8 cellular contexts compared by ENCODE assay signal in the genomic region with DNA sequence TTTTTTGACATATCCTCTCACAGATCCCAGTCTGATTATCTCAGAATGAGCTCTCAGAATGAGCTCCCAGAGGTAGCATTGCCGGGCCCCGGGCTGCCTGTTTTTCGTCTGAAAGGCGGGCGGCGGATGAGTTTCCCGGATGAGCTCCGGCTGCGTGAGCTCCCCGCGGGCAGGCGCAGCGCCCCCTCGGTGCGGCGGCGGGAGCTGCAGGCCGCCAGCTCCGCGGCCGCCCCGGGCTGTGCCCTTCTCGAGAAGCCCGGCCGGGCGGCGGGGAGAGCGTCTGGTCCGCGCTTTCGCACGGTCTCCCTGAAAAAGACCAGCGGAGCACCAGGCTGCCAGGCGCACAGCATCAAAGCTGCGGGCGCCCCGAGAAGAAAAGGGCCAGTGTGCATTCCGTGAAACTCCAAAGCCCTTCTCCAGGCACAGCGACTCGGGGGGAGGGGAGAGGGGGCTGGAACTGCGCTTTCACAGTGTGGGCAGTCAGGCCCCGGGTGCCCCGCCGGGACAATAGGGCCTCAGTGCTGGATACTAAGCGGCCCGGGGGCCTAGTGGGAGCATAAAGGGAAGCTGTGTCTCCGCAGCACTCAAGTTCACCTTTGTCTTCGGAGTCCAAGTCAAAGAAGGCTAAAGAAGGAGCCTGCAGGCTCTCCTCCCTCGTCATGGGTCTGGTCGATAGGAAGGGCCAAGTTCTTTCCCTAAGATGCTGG. TPM values are rescaled to one million over a fixed set of nuclear protein-coding genes. Genes with fewer than 3 reads are reported as not detected.
DNase-seq lines count a peak whose midpoint lies in the region; ATAC-seq and TF ChIP-seq lines count a peak whose summit lies in the region.

No MANE protein-coding gene starts in this region.

- DNase-seq in NCI-H1105 (lab: John Stamatoyannopoulos, UW) (peak; percentile 62), ascending aorta (ENCODE audit: low spot score in 2 of 2) (peak in 1 of 2 donors; percentile 87), hepatocyte (ENCODE audit: low spot score) (peak; percentile 92), retina (peak; percentile 96), aorta (peak; percentile 88 to 94)
- DNase-seq in T-helper 2 cell treated with Interferon-gamma antibody and Interleukin-4, amounts not matched to agents 5 μg/mL and 100 μg/mL, for 36 hours (ENCODE audit: low spot score) = peak; percentile 80

- H3K79me2 ChIP-seq in hepatocyte = no peaks in the 10 kb centered on the region

- TF ChIP-seq CTCF in GM12872 (IDR thresholded peaks at IDR 0.05; ENCODE audit: insufficient read depth, low read depth, low read length) (peak; percentile 79), ascending aorta (IDR thresholded peaks at IDR 0.05) (peak; percentile 72 to 96 (median 91)), hepatocyte (IDR thresholded peaks at IDR 0.05; ENCODE audit: poor library complexity) (peak; percentile 75)

- H2AFZ ChIP-seq in hepatocyte = peak overlapping the region; percentile 96

- no peak overlapping the region for H3K27ac Mint-ChIP-seq in T-helper 2 cell treated with Interferon-gamma antibody and Interleukin-4, amounts not matched to agents 5 μg/mL and 100 μg/mL, for 36 hours

- H4K20me1 ChIP-seq in hepatocyte (ENCODE audit: insufficient read depth, poor library complexity, severe bottlenecking) = no peaks in the 10 kb centered on the region

- H3K27ac ChIP-seq in ascending aorta (peak overlapping the region; percentile 87 to 88), hepatocyte (peak overlapping the region; percentile 63), aorta (ENCODE audit: low read depth in 1 of 2, low read length in 2 of 2) (peak overlapping the region; percentile 50 to 87)

- H3K27me3 ChIP-seq in ascending aorta (no peaks in the 10 kb centered on the region), hepatocyte (no peaks in the 10 kb centered on the region), aorta (ENCODE audit: control insufficient read depth in 1 of 2, insufficient read depth in 2 of 2, low read length in 1 of 2) (no peaks in the 10 kb centered on the region)

- H3K27me3 Mint-ChIP-seq in T-helper 2 cell treated with Interferon-gamma antibody and Interleukin-4, amounts not matched to agents 5 μg/mL and 100 μg/mL, for 36 hours (ENCODE audit: low read depth) = no peaks in the 10 kb centered on the region

- H3K4me2 ChIP-seq in hepatocyte = peak overlapping the region; percentile 94

- H3K4me3 ChIP-seq in ascending aorta (peak overlapping the region; percentile 57 to 68), hepatocyte (peak overlapping the region; percentile 54), aorta (ENCODE audit: low read length in 2 of 2) (peak overlapping the region; percentile 33 to 49)

- intact Hi-C loops in ascending aorta (cut with DNase I) = loop anchor here (1.0 kb wide), 1 partner anchor 99 kb away; no protein-coding TSS in a partner anchor
- intact Hi-C loops in aorta (cut with DNase I) = no loop called here

- no peaks in the 10 kb centered on the region for H3K9me3 Mint-ChIP-seq in T-helper 2 cell treated with Interferon-gamma antibody and Interleukin-4, amounts not matched to agents 5 μg/mL and 100 μg/mL, for 36 hours

- ATAC-seq in HG02642 (IDR thresholded peaks at IDR 0.05; ENCODE audit: poor library complexity, unreplicated experiment) (peak; percentile 99), aorta (ENCODE audit: low FRiP score) (peak; percentile 97)

- no peaks in the 10 kb centered on the region for H3K9me2 ChIP-seq in hepatocyte (replicated peaks; ENCODE audit: insufficient read depth)

- no peaks in the 10 kb centered on the region for H3K36me3 Mint-ChIP-seq in T-helper 2 cell treated with Interferon-gamma antibody and Interleukin-4, amounts not matched to agents 5 μg/mL and 100 μg/mL, for 36 hours (ENCODE audit: low read depth)

- WGBS in hepatocyte (ENCODE audit: low lambda C conversion rate, missing lambda C conversion rate) = 7% methylated on average over 49 of the region's 50 CpGs
- 1 to 2% methylated on average over 50 of the region's 50 CpGs for WGBS in aorta, 2 donors

- H3K36me3 ChIP-seq in ascending aorta (no peaks in the 10 kb centered on the region), hepatocyte (replicated peaks; ENCODE audit: insufficient read depth, low read depth) (no peaks in the 10 kb centered on the region), aorta (ENCODE audit: control insufficient read depth in 1 of 2, insufficient read depth in 2 of 2, low read length in 1 of 2) (no peaks in the 10 kb centered on the region)

- peak overlapping the region; percentile 55 for H3K4me3 Mint-ChIP-seq in T-helper 2 cell treated with Interferon-gamma antibody and Interleukin-4, amounts not matched to agents 5 μg/mL and 100 μg/mL, for 36 hours

- H3K9me3 ChIP-seq in ascending aorta (no peaks in the 10 kb centered on the region), hepatocyte (ENCODE audit: low read depth) (no peaks in the 10 kb centered on the region), aorta (ENCODE audit: control insufficient read depth, low read length) (no peaks in the 10 kb centered on the region)

- peaks cover 4% of the 10 kb centered on the region in 2 donors for H3K4me1 ChIP-seq in ascending aorta
- peaks cover 7% of the 10 kb centered on the region for H3K4me1 ChIP-seq in hepatocyte (ENCODE audit: insufficient read depth)
- peaks cover 0 to 4% of the 10 kb centered on the region in 2 donors for H3K4me1 ChIP-seq in aorta (ENCODE audit: control insufficient read depth in 1 of 2, insufficient read depth in 2 of 2, low read length in 2 of 2)

- H3K4me1 Mint-ChIP-seq in T-helper 2 cell treated with Interferon-gamma antibody and Interleukin-4, amounts not matched to agents 5 μg/mL and 100 μg/mL, for 36 hours (ENCODE audit: low read depth) = peaks cover 11% of the 10 kb centered on the region

RNA-seq across cellular contexts. Expression of a gene that starts 12.1 kb away (rescaled TPM):
- total RNA-seq in ascending aorta (7.2 TPM), hepatocyte (1.00 and 1.2 TPM in 2 replicates), aorta (10 to 100 TPM in 1 of 2 donors, 1 to 10 TPM in 1; 8.7 to 18.6 TPM)
- polyA plus RNA-seq in hepatocyte (0.75 and 0.91 TPM in 2 replicates), aorta (1 to 10 TPM; 4.4 to 5.6 TPM)
